ENCODE assay signal across 22 cellular contexts in genomic region chr19:5358173-5358800, GRCh38. TPM values are rescaled to one million over a fixed set of nuclear protein-coding genes. Genes with fewer than 3 reads are reported as not detected.
DNase-seq lines count a peak whose midpoint lies in the region; ATAC-seq and TF ChIP-seq lines count a peak whose summit lies in the region.
"Had no signal": no experiment of that assay in that cellular context is flagged by ENCODE, and none has a peak within 500 bp of the region (broad histone marks: within the 10 kb centered on the region; RNA-seq: fewer than 3 reads in every experiment).

No MANE protein-coding gene starts in this region.

- ATAC-seq in WTC11, result peak; percentile 63
- ATAC-seq: activated CD4-positive, CD25-positive, alpha-beta regulatory T cell treated with anti-CD3 and anti-CD28 coated beads, Interleukin-2, amount 50 U/mL, for 24 hours; stimulated activated naive CD8-positive, alpha-beta T cell treated with anti-CD3 and anti-CD28 coated beads, Interleukin-15, Interleukin-2, amounts not matched to agents 100 U/mL and 50 U/mL, for 24 hours had no signal

- CTCF ChIA-PET in HEK293T (lab: Yijun Ruan, JAX) (no interaction called here), WTC11 (lab: Charles Lee) (no interaction called here)

- peaks cover 8% of the 10 kb centered on the region for H3K4me1 Mint-ChIP-seq in WTC11

- no peaks in the 10 kb centered on the region for H3K27me3 ChIP-seq in iPS-15b (ENCODE audit: control insufficient read depth, insufficient read depth, low read length)
- H3K27me3 ChIP-seq: colonic mucosa had no signal

- no peak for TF ChIP-seq CTCF in WTC11 (IDR thresholded peaks at IDR 0.05)

- H3K27ac Mint-ChIP-seq in WTC11, result no peak overlapping the region
- H3K27ac Mint-ChIP-seq: CD4-positive, alpha-beta T cell; T-helper 1 cell treated with Interleukin-12 subunit alpha and Interleukin-12 subunit beta and Interleukin-4 antibody, amounts not matched to agents 30 μg/mL and 1 μg/mL, for 36 hours; type B pancreatic cell had no signal

- H3K36me3 ChIP-seq in iPS-15b (ENCODE audit: control insufficient read depth, insufficient read depth, low read length), result no peaks in the 10 kb centered on the region
- H3K36me3 ChIP-seq: colonic mucosa had no signal

- no peak overlapping the region for H3K9ac ChIP-seq in iPS-15b (ENCODE audit: low read depth, low read length)

- DNase-seq in DMS79 treated with DMSO at 0.1 percent for 48 hours (lab: John Stamatoyannopoulos, UW) (peak; percentile 3), DMS79 (lab: John Stamatoyannopoulos, UW) (no peak), HEK293T (ENCODE audit: extremely low spot score) (peak; percentile 31), WTC11 (ENCODE audit: low spot score) (no peak), Ammon's horn (ENCODE audit: low spot score) (no peak), mesenteric fat pad (ENCODE audit: low spot score) (no peak), GM19238 (ENCODE audit: insufficient read length, low spot score) (no peak)
- DNase-seq: 8988T; activated effector memory CD4-positive, alpha-beta T cell treated with Interleukin-2 at 50 U/mL for 16 hours; aorta; CD4-positive, alpha-beta T cell; colonic mucosa; HCEC 1CT; head of caudate nucleus; NCI-H1694 treated with DMSO at 0.1 percent for 48 hours; retina; stimulated activated naive CD8-positive, alpha-beta T cell treated with anti-CD3 and anti-CD28 coated beads, Interleukin-15, Interleukin-2, amounts not matched to agents 100 U/mL and 50 U/mL, for 24 hours had no signal

- H3K9me3 Mint-ChIP-seq in WTC11, result no peaks in the 10 kb centered on the region
- H3K9me3 Mint-ChIP-seq: CD4-positive, alpha-beta T cell; neural crest cell; T-helper 1 cell treated with Interleukin-12 subunit alpha and Interleukin-12 subunit beta and Interleukin-4 antibody, amounts not matched to agents 30 μg/mL and 1 μg/mL, for 36 hours; type B pancreatic cell had no signal

- no peaks in the 10 kb centered on the region for H3K9me3 ChIP-seq in iPS-15b (ENCODE audit: control insufficient read depth, insufficient read depth, low read length)
- H3K9me3 ChIP-seq: colonic mucosa had no signal

- H3K4me3 ChIP-seq in iPS-15b (ENCODE audit: low read depth, low read length), result peak overlapping the region; percentile 1
- H3K4me3 ChIP-seq: colonic mucosa had no signal

- H3K4me1 ChIP-seq in iPS-15b (ENCODE audit: control insufficient read depth, insufficient read depth, low read length), result no peaks in the 10 kb centered on the region
- H3K4me1 ChIP-seq: colonic mucosa had no signal

- peak overlapping the region; percentile 49 for H3K4me3 Mint-ChIP-seq in WTC11
- H3K4me3 Mint-ChIP-seq: CD4-positive, alpha-beta T cell; neural crest cell; T-helper 1 cell treated with Interleukin-12 subunit alpha and Interleukin-12 subunit beta and Interleukin-4 antibody, amounts not matched to agents 30 μg/mL and 1 μg/mL, for 36 hours; type B pancreatic cell had no signal

- peaks cover 35% of the 10 kb centered on the region for H3K27me3 Mint-ChIP-seq in WTC11 (ENCODE audit: low read depth)

- no peaks in the 10 kb centered on the region for H3K36me3 Mint-ChIP-seq in WTC11
- H3K36me3 Mint-ChIP-seq: type B pancreatic cell had no signal

- POLR2A ChIA-PET in HEK293T (lab: Yijun Ruan, JAX) (no interaction called here), WTC11 (lab: Charles Lee) (interaction anchor here (0.6 kb wide), 1 partner anchor 439 kb away, joined by 3 read pairs; no protein-coding TSS in a partner anchor)

TF ChIP-seq in HEK293T, 16 proteins besides CTCF, POLR2A, EP300 and RAD21:
- TF ChIP-seq FOXA1 (IDR thresholded peaks at IDR 0.05) (no peak), BHLHE40 (IDR thresholded peaks at IDR 0.05; ENCODE audit: borderline replicate concordance) (no peak), FOXM1 (IDR thresholded peaks at IDR 0.05; ENCODE audit: borderline replicate concordance) (no peak), HDGF (IDR thresholded peaks at IDR 0.05; ENCODE audit: borderline replicate concordance) (no peak), NFRKB (IDR thresholded peaks at IDR 0.05) (no peak), ZNF384 (IDR thresholded peaks at IDR 0.05) (no peak), PKNOX1 (IDR thresholded peaks at IDR 0.05) (no peak), TARDBP (IDR thresholded peaks at IDR 0.05) (no peak), L3MBTL2 (conservative IDR thresholded peaks at IDR 0.05) (no peak), FOXK2 (IDR thresholded peaks at IDR 0.05) (no peak), LEF1 (IDR thresholded peaks at IDR 0.05; ENCODE audit: borderline replicate concordance) (no peak), ARNT (IDR thresholded peaks at IDR 0.05) (no peak), CTBP1 (IDR thresholded peaks at IDR 0.05; ENCODE audit: borderline replicate concordance) (no peak), SUZ12 (IDR thresholded peaks at IDR 0.05) (no peak), SP1 (IDR thresholded peaks at IDR 0.05) (no peak), ELF4 (IDR thresholded peaks at IDR 0.05) (no peak)

TF ChIP-seq in WTC11, 78 proteins besides CTCF, POLR2A, EP300 and RAD21 (continues in another document):
- TF ChIP-seq ZNF219 (CRISPR knock-in tag; IDR thresholded peaks at IDR 0.05; ENCODE audit: borderline replicate concordance), result no peak
- no peak for TF ChIP-seq PREB (CRISPR knock-in tag; IDR thresholded peaks at IDR 0.05; ENCODE audit: borderline replicate concordance)
- TF ChIP-seq SMAD4 (CRISPR knock-in tag; IDR thresholded peaks at IDR 0.05), result no peak
- no peak for TF ChIP-seq CREM (CRISPR knock-in tag; IDR thresholded peaks at IDR 0.05)
- TF ChIP-seq ELF4 (CRISPR knock-in tag; IDR thresholded peaks at IDR 0.05; ENCODE audit: low read depth), result no peak
- TF ChIP-seq CDX4 (CRISPR knock-in tag; IDR thresholded peaks at IDR 0.05; ENCODE audit: borderline replicate concordance), result no peak
- no peak for TF ChIP-seq ATF2 (CRISPR knock-in tag; IDR thresholded peaks at IDR 0.05; ENCODE audit: borderline replicate concordance, low read depth)
- no peak for TF ChIP-seq PRRX2 (CRISPR knock-in tag; IDR thresholded peaks at IDR 0.05)
- TF ChIP-seq E2F4 (CRISPR knock-in tag; IDR thresholded peaks at IDR 0.05; ENCODE audit: borderline replicate concordance, low read depth), result no peak

RNA-seq across cellular contexts. Expression of gene PTPRS, which starts 17.7 kb away (rescaled TPM):
- total RNA-seq in WTC11 (2021) (201 to 253 TPM (median 244 TPM) in 3 replicates), mesenteric fat pad (417 TPM)

Comparison
In these comparisons a context has a peak if more than half of its experiments do, and no peak if none do; other contexts are left out.
1. DNase-seq: peak in DMS79 treated with DMSO at 0.1 percent for 48 hours (single experiment) and HEK293T (single experiment); none in DMS79 (single experiment), WTC11 (single experiment), Ammon's horn (single experiment), mesenteric fat pad (single experiment) and GM19238 (single experiment).